Comparison of ENCODE assay signal across 38 cellular contexts in genomic region chr12:124276337-124276736, GRCh38. TPM values are rescaled to one million over a fixed set of nuclear protein-coding genes. Genes with fewer than 3 reads are reported as not detected.
"Had no signal": no experiment of that assay in that cellular context is flagged by ENCODE, and none has a peak within 500 bp of the region (broad histone marks: within the 10 kb centered on the region; RNA-seq: fewer than 3 reads in every experiment).

No MANE protein-coding gene starts in this region.

- H3K27me3 ChIP-seq: adrenal gland, body of pancreas had no signal

- H3K36me3 Mint-ChIP-seq: activated CD4-positive, alpha-beta memory T cell treated with anti-CD3 and anti-CD28 coated beads for 36 hours; activated naive CD4-positive, alpha-beta T cell treated with anti-CD3 and anti-CD28 coated beads, Interleukin-2, amount 50 U/mL, for 72 hours; activated naive CD8-positive, alpha-beta T cell treated with anti-CD3 and anti-CD28 coated beads for 36 hours had no signal

- H3K4me3 ChIP-seq: adrenal gland, body of pancreas, breast epithelium had no signal

- H3K27ac ChIP-seq: adrenal gland, body of pancreas, brain microvascular endothelial cell, breast epithelium, VCaP had no signal

- H3K9me3 ChIP-seq: adrenal gland, body of pancreas, breast epithelium had no signal

- H3K4me3 Mint-ChIP-seq: activated B cell treated with CpG ODN at 0.5 μM for 24 hours; activated CD4-positive, alpha-beta memory T cell treated with anti-CD3 and anti-CD28 coated beads for 36 hours; activated CD4-positive, alpha-beta T cell treated with anti-CD3 and anti-CD28 coated beads, Interleukin-2, amount 10 ng/mL, durations not matched to agents 24 days and 14 days; activated CD8-positive, alpha-beta T cell treated with anti-CD3 and anti-CD28 coated beads for 36 hours; activated naive CD4-positive, alpha-beta T cell treated with anti-CD3 and anti-CD28 coated beads for 36 hours; activated naive CD8-positive, alpha-beta T cell treated with anti-CD3 and anti-CD28 coated beads for 36 hours; activated T-cell treated with anti-CD3 and anti-CD28 coated beads, Interleukin-2, amount 50 U/mL, for 4 hours; activated T-cell treated with anti-CD3 and anti-CD28 coated beads, Interleukin-2, amount 50 U/mL, for 72 hours; activated T-helper 1 cell treated with anti-CD3 and anti-CD28 coated beads, Interleukin-12 subunit alpha, Interleukin-12 subunit beta, Interleukin-2, Interleukin-4 antibody, amounts not matched to agents 30 ng/mL and 10 ng/mL and 1 ng/mL, durations not matched to agents 14 hours and 24 hours and 36 hours; activated T-helper 17 cell treated with anti-CD3 and anti-CD28 coated beads, Interleukin-2, amount 50 U/mL, for 72 hours; T-helper 1 cell treated with Interleukin-12 subunit alpha and Interleukin-12 subunit beta and Interleukin-4 antibody, amounts not matched to agents 30 μg/mL and 1 μg/mL, for 36 hours; T-helper 2 cell treated with Interferon-gamma antibody and Interleukin-4, amounts not matched to agents 5 μg/mL and 100 μg/mL, for 36 hours had no signal

- DNase-seq: activated B cell treated with CpG ODN at 0.5 μM for 24 hours; activated CD4-positive, alpha-beta memory T cell treated with anti-CD3 and anti-CD28 coated beads for 36 hours; activated CD4-positive, alpha-beta T cell treated with anti-CD3 and anti-CD28 coated beads for 4 hours; activated CD4-positive, alpha-beta T cell treated with anti-CD3 and anti-CD28 coated beads, Interleukin-2, amount 10 ng/mL, durations not matched to agents 24 days and 14 days; activated CD4-positive, alpha-beta T cell treated with anti-CD3 and anti-CD28 coated beads, Interleukin-2, amount 50 U/mL, for 1 hour; activated CD4-positive, alpha-beta T cell treated with anti-CD3 and anti-CD28 coated beads, Interleukin-2, amount 50 U/mL, for 4 hours; activated CD4-positive, CD25-positive, alpha-beta regulatory T cell treated with anti-CD3 and anti-CD28 coated beads, Interleukin-2, amount 50 U/mL, for 72 hours; activated CD8-positive, alpha-beta memory T cell treated with anti-CD3 and anti-CD28 coated beads, Interleukin-2, amount 50 U/mL, for 4 hours; activated CD8-positive, alpha-beta T cell treated with anti-CD3 and anti-CD28 coated beads for 36 hours; activated effector memory CD4-positive, alpha-beta T cell treated with anti-CD3 and anti-CD28 coated beads, Interleukin-2, amount 50 U/mL, for 16 hours; activated gamma-delta T cell treated with Interleukin-2 at 50 U/mL for 16 hours; activated naive CD4-positive, alpha-beta T cell; activated naive CD4-positive, alpha-beta T cell treated with anti-CD3 and anti-CD28 coated beads for 36 hours; activated naive CD4-positive, alpha-beta T cell treated with anti-CD3 and anti-CD28 coated beads, Interleukin-2, amount 50 U/mL, for 16 hours; activated naive CD8-positive, alpha-beta T cell treated with anti-CD3 and anti-CD28 coated beads for 36 hours; activated T-cell treated with anti-CD3 and anti-CD28 coated beads for 4 hours; activated T-cell treated with anti-CD3 and anti-CD28 coated beads, Interleukin-2, amount 50 U/mL, for 1 hour; activated T-cell treated with anti-CD3 and anti-CD28 coated beads, Interleukin-2, amount 50 U/mL, for 4 hours; activated T-cell treated with anti-CD3 and anti-CD28 coated beads, Interleukin-2, amount 50 U/mL, for 72 hours; adrenal gland; amniotic stem cell; aorta; body of pancreas; brain microvascular endothelial cell; central memory CD4-positive, alpha-beta T cell; T-helper 2 cell; T-helper 9 cell had no signal

- H3K36me3 ChIP-seq: adrenal gland, brain microvascular endothelial cell, breast epithelium had no signal

- H3K9me3 Mint-ChIP-seq: activated B cell treated with CpG ODN at 0.5 μM for 24 hours; activated CD4-positive, alpha-beta memory T cell treated with anti-CD3 and anti-CD28 coated beads for 36 hours; activated CD4-positive, alpha-beta T cell treated with anti-CD3 and anti-CD28 coated beads, Interleukin-2, amount 10 ng/mL, durations not matched to agents 24 days and 14 days; activated CD8-positive, alpha-beta T cell treated with anti-CD3 and anti-CD28 coated beads for 36 hours; activated naive CD4-positive, alpha-beta T cell treated with anti-CD3 and anti-CD28 coated beads for 36 hours; activated naive CD4-positive, alpha-beta T cell treated with anti-CD3 and anti-CD28 coated beads, Interleukin-2, amount 50 U/mL, for 72 hours; activated naive CD8-positive, alpha-beta T cell treated with anti-CD3 and anti-CD28 coated beads for 36 hours; activated T-cell treated with anti-CD3 and anti-CD28 coated beads, Interleukin-2, amount 50 U/mL, for 4 hours; activated T-cell treated with anti-CD3 and anti-CD28 coated beads, Interleukin-2, amount 50 U/mL, for 72 hours; activated T-helper 1 cell treated with anti-CD3 and anti-CD28 coated beads, Interleukin-12 subunit alpha, Interleukin-12 subunit beta, Interleukin-2, Interleukin-4 antibody, amounts not matched to agents 30 ng/mL and 10 ng/mL and 1 ng/mL, durations not matched to agents 14 hours and 24 hours and 36 hours; activated T-helper 17 cell treated with anti-CD3 and anti-CD28 coated beads, Interleukin-2, amount 50 U/mL, for 72 hours; T-helper 1 cell treated with Interleukin-12 subunit alpha and Interleukin-12 subunit beta and Interleukin-4 antibody, amounts not matched to agents 30 μg/mL and 1 μg/mL, for 36 hours; T-helper 2 cell treated with Interferon-gamma antibody and Interleukin-4, amounts not matched to agents 5 μg/mL and 100 μg/mL, for 36 hours had no signal

- H3K4me1 ChIP-seq: body of pancreas, breast epithelium had no signal

- ATAC-seq: activated CD8-positive, alpha-beta T cell treated with anti-CD3 and anti-CD28 coated beads for 36 hours; activated naive CD4-positive, alpha-beta T cell treated with anti-CD3 and anti-CD28 coated beads, Interleukin-2, amount 50 U/mL, for 72 hours; activated T-cell treated with anti-CD3 and anti-CD28 coated beads, Interleukin-2, amount 50 U/mL, for 4 hours; activated T-cell treated with anti-CD3 and anti-CD28 coated beads, Interleukin-2, amount 50 U/mL, for 72 hours; activated T-helper 17 cell treated with anti-CD3 and anti-CD28 coated beads, Interleukin-2, amount 50 U/mL, for 72 hours; body of pancreas had no signal

- FAIRE-seq: astrocyte, TTC549 had no signal

- H3K27ac Mint-ChIP-seq: activated B cell treated with CpG ODN at 0.5 μM for 24 hours; activated CD4-positive, alpha-beta memory T cell treated with anti-CD3 and anti-CD28 coated beads for 36 hours; activated CD4-positive, alpha-beta T cell treated with anti-CD3 and anti-CD28 coated beads, Interleukin-2, amount 10 ng/mL, durations not matched to agents 24 days and 14 days; activated CD8-positive, alpha-beta T cell treated with anti-CD3 and anti-CD28 coated beads for 36 hours; activated naive CD4-positive, alpha-beta T cell treated with anti-CD3 and anti-CD28 coated beads for 36 hours; activated naive CD8-positive, alpha-beta T cell treated with anti-CD3 and anti-CD28 coated beads for 36 hours; activated T-cell treated with anti-CD3 and anti-CD28 coated beads, Interleukin-2, amount 50 U/mL, for 72 hours; activated T-helper 1 cell treated with anti-CD3 and anti-CD28 coated beads, Interleukin-12 subunit alpha, Interleukin-12 subunit beta, Interleukin-2, Interleukin-4 antibody, amounts not matched to agents 30 ng/mL and 10 ng/mL and 1 ng/mL, durations not matched to agents 14 hours and 24 hours and 36 hours; activated T-helper 17 cell treated with anti-CD3 and anti-CD28 coated beads, Interleukin-2, amount 50 U/mL, for 72 hours; T-helper 1 cell treated with Interleukin-12 subunit alpha and Interleukin-12 subunit beta and Interleukin-4 antibody, amounts not matched to agents 30 μg/mL and 1 μg/mL, for 36 hours; T-helper 2 cell treated with Interferon-gamma antibody and Interleukin-4, amounts not matched to agents 5 μg/mL and 100 μg/mL, for 36 hours had no signal

- H3K4me1 Mint-ChIP-seq: activated B cell treated with CpG ODN at 0.5 μM for 24 hours; activated T-helper 17 cell treated with anti-CD3 and anti-CD28 coated beads, Interleukin-2, amount 50 U/mL, for 72 hours had no signal

RNA-seq across cellular contexts. Expression of gene RFLNA, which starts 18.6 kb away (rescaled TPM):
- total RNA-seq: activated B cell treated with CpG ODN at 0.5 μM for 24 hours; activated CD4-positive, alpha-beta memory T cell treated with anti-CD3 and anti-CD28 coated beads for 36 hours; activated CD4-positive, alpha-beta T cell treated with anti-CD3 and anti-CD28 coated beads, Interleukin-2, amount 10 ng/mL, durations not matched to agents 24 days and 14 days; activated CD8-positive, alpha-beta memory T cell treated with anti-CD3 and anti-CD28 coated beads for 36 hours; activated CD8-positive, alpha-beta T cell treated with anti-CD3 and anti-CD28 coated beads for 36 hours; activated naive CD4-positive, alpha-beta T cell treated with anti-CD3 and anti-CD28 coated beads for 36 hours; activated naive CD8-positive, alpha-beta T cell treated with anti-CD3 and anti-CD28 coated beads for 36 hours; activated T-cell treated with anti-CD3 and anti-CD28 coated beads, Interleukin-2, amount 50 U/mL, for 4 hours; activated T-cell treated with anti-CD3 and anti-CD28 coated beads, Interleukin-2, amount 50 U/mL, for 72 hours; activated T-helper 1 cell treated with anti-CD3 and anti-CD28 coated beads, Interleukin-12 subunit alpha, Interleukin-12 subunit beta, Interleukin-2, Interleukin-4 antibody, amounts not matched to agents 30 ng/mL and 10 ng/mL and 1 ng/mL, durations not matched to agents 14 hours and 24 hours and 36 hours; activated T-helper 17 cell treated with anti-CD3 and anti-CD28 coated beads, Interleukin-2, amount 50 U/mL, for 72 hours; cardiac septum had no signal
